8 cellular contexts compared by ENCODE assay signal in genomic region chrX:120244735-120245498, GRCh38. TPM values are rescaled to one million over a fixed set of nuclear protein-coding genes. Genes with fewer than 3 reads are reported as not detected.
DNase-seq lines count a peak whose midpoint lies in the region; ATAC-seq and TF ChIP-seq lines count a peak whose summit lies in the region.

No MANE protein-coding gene starts in this region.

- H3K9ac ChIP-seq in mammary epithelial cell (ENCODE audit: insufficient read depth, low read length): peak overlapping the region; percentile 80

- H3K9me3 ChIP-seq in mammary epithelial cell (replicated peaks; ENCODE audit: insufficient read depth, low read length): no peaks in the 10 kb centered on the region

- H4K20me1 ChIP-seq in mammary epithelial cell (ENCODE audit: insufficient read depth, low read length): no peaks in the 10 kb centered on the region

- CTCF ChIA-PET in mammary epithelial cell (lab: Charles Lee; ENCODE audit: low non-redundant PET): interaction anchor here (0.6 kb wide), 1 partner anchor 359 kb away, joined by 4 read pairs; the partner anchor contains the start of gene MCTS1

- peak; percentile 33 for DNase-seq in SIG-M5 treated with dmso at 0.1 percent for 504 hours (lab: John Stamatoyannopoulos, UW; ENCODE audit: unreplicated experiment)
- no peak for DNase-seq in SIG-M5 (lab: John Stamatoyannopoulos, UW)
- DNase-seq in NCI-H2081 treated with DMSO at 0.1 percent for 48 hours (lab: John Stamatoyannopoulos, UW): peak; percentile 68
- DNase-seq in mammary epithelial cell: peak; percentile 74
- DNase-seq in iris pigment epithelial cell (ENCODE audit: low read depth): peak; percentile 74
- DNase-seq in smooth muscle cell of the brain vasculature (ENCODE audit: low read depth, low spot score): peak; percentile 55

- H3K27me3 ChIP-seq in mammary epithelial cell (ENCODE audit: insufficient read depth, low read length): no peaks in the 10 kb centered on the region

- peak overlapping the region; percentile 74 for H2AFZ ChIP-seq in mammary epithelial cell (ENCODE audit: low read depth, low read length)

- in situ Hi-C loops in mammary epithelial cell (cut with MboI; ENCODE audit: low sequenced_read_pairs in 2 of 2): no loop called here

- WGBS in mammary epithelial cell (ENCODE audit: low coverage, missing lambda C conversion rate): 41% methylated on average over 36 of the region's 43 CpGs

- intact Hi-C loops in mammary epithelial cell (cut with micrococcal nuclease): loop anchor here (2.0 kb wide), 1 partner anchor 56 kb away; no protein-coding TSS in a partner anchor

- ATAC-seq in HG03064 (IDR thresholded peaks at IDR 0.05; ENCODE audit: low read depth, unreplicated experiment): peak; percentile 54

- H3K27ac ChIP-seq in VCaP (peak overlapping the region; percentile 62), mammary epithelial cell (ENCODE audit: insufficient read depth, low read depth, low read length) (peak overlapping the region; percentile 82)

- dilution Hi-C loops in mammary epithelial cell (cut with HindIII; ENCODE audit: low sequenced_read_pairs): loop anchor here (5.0 kb wide), 1 partner anchor 67 kb away; the partner anchor contains the start of gene TMEM255A

- BruUV-seq in mammary epithelial cell (replicated peaks; lab: Mats Ljungman, UMichigan): no TSS peak

- TF ChIP-seq CTCF in VCaP (conservative IDR thresholded peaks at IDR 0.05) (no peak), mammary epithelial cell (conservative IDR thresholded peaks at IDR 0.05 in 1 of 2, IDR thresholded peaks at IDR 0.05 in 1 of 2; ENCODE audit: extremely low read depth in 1 of 2, insufficient read depth in 1 of 2, low read depth in 1 of 2, low read length in 2 of 2) (no peak)

- peaks cover 16% of the 10 kb centered on the region for H3K79me2 ChIP-seq in mammary epithelial cell (ENCODE audit: insufficient read depth, low read length)

- H3K4me3 ChIP-seq in mammary epithelial cell (replicated peaks in 1 of 3; ENCODE audit: insufficient read depth in 1 of 3, low read depth in 2 of 3, low read length in 3 of 3): peak overlapping the region; percentile 53 to 68 (median 57)

- H3K4me2 ChIP-seq in mammary epithelial cell (ENCODE audit: insufficient read depth, low read depth, low read length): peak overlapping the region; percentile 73

- peaks cover 5% of the 10 kb centered on the region for H3K4me1 ChIP-seq in mammary epithelial cell (ENCODE audit: insufficient read depth, low read length)

- no peaks in the 10 kb centered on the region for H3K36me3 ChIP-seq in mammary epithelial cell (ENCODE audit: insufficient read depth, low read length)

RNA-seq across cellular contexts. Expression of gene ZBTB33, which starts 5.7 kb away (rescaled TPM):
- total RNA-seq in mammary epithelial cell: 10 to 100 TPM; 12.0 to 19.7 TPM
- polyA plus RNA-seq in mammary epithelial cell: 4.9 TPM
- polyA minus RNA-seq in mammary epithelial cell: 7.8 TPM
